In genomic region chr3:10140996-10141546, GRCh38 we compare ENCODE assay signal across 7 cellular contexts. TPM values are rescaled to one million over a fixed set of nuclear protein-coding genes. Genes with fewer than 3 reads are reported as not detected.
DNase-seq lines count a peak whose midpoint lies in the region; ATAC-seq and TF ChIP-seq lines count a peak whose summit lies in the region.

No MANE protein-coding gene starts in this region.

- H3K9me3 ChIP-seq in WERI-Rb-1 (ENCODE audit: severe bottlenecking) (peaks cover under 1% of the 10 kb centered on the region), right cardiac atrium (ENCODE audit: control insufficient read depth, low read length) (no peaks in the 10 kb centered on the region)

- H3K36me3 Mint-ChIP-seq in HFFc6 (ENCODE audit: low read depth) = peaks cover 16% of the 10 kb centered on the region
- peaks cover 47% of the 10 kb centered on the region for H3K36me3 Mint-ChIP-seq in stimulated activated effector memory CD8-positive, alpha-beta T cell treated with anti-CD3 and anti-CD28 coated beads, Interleukin-12 subunit alpha, Interleukin-12 subunit beta, amount 100 ng/mL, for 72 hours

- intact Hi-C loops in right cardiac atrium (cut with DNase I) = no loop called here

- H3K27ac ChIP-seq in WERI-Rb-1 (peak overlapping the region; percentile 90), right cardiac atrium (ENCODE audit: low read length) (peak overlapping the region; percentile 2)

- TF ChIP-seq CTCF in HFFc6 (IDR thresholded peaks at IDR 0.05) (no peak), WERI-Rb-1 (IDR thresholded peaks at IDR 0.05; ENCODE audit: low read depth, low read length) (no peak)

- peaks cover 36% of the 10 kb centered on the region for H3K36me3 ChIP-seq in WERI-Rb-1

- H3K4me3 ChIP-seq in WERI-Rb-1 (ENCODE audit: low read depth, low read length) (no peak overlapping the region), right cardiac atrium (ENCODE audit: low read length) (no peak overlapping the region)

- H3K27ac Mint-ChIP-seq in HFFc6 = no peak overlapping the region; the same call in 1 of the 2 replicates
- peak overlapping the region; percentile 94 for H3K27ac Mint-ChIP-seq in stimulated activated effector memory CD8-positive, alpha-beta T cell treated with anti-CD3 and anti-CD28 coated beads, Interleukin-12 subunit alpha, Interleukin-12 subunit beta, amount 100 ng/mL, for 72 hours

- DNase-seq in HFFc6 (no peak), WERI-Rb-1 (no peak), right cardiac atrium (no peak), iPS-NIHi11 (ENCODE audit: low spot score) (no peak), pons (ENCODE audit: low spot score) (no peak), NCI-H128 (lab: John Stamatoyannopoulos, UW; ENCODE audit: unreplicated experiment) (no peak)
- DNase-seq in stimulated activated effector memory CD8-positive, alpha-beta T cell treated with anti-CD3 and anti-CD28 coated beads, Interleukin-12 subunit alpha, Interleukin-12 subunit beta, amount 100 ng/mL, for 72 hours (ENCODE audit: low spot score in 2 of 2) = no peak

- peaks cover 13% of the 10 kb centered on the region for H3K4me1 Mint-ChIP-seq in HFFc6 (ENCODE audit: low read depth)
- peaks cover 16% of the 10 kb centered on the region for H3K4me1 Mint-ChIP-seq in stimulated activated effector memory CD8-positive, alpha-beta T cell treated with anti-CD3 and anti-CD28 coated beads, Interleukin-12 subunit alpha, Interleukin-12 subunit beta, amount 100 ng/mL, for 72 hours

- H3K27me3 ChIP-seq in WERI-Rb-1 (ENCODE audit: insufficient read depth, low read depth, severe bottlenecking) (no peaks in the 10 kb centered on the region), right cardiac atrium (ENCODE audit: control insufficient read depth, insufficient read depth) (no peaks in the 10 kb centered on the region)

- no peak for ATAC-seq in right cardiac atrium
- no peak for ATAC-seq in stimulated activated effector memory CD8-positive, alpha-beta T cell treated with anti-CD3 and anti-CD28 coated beads, Interleukin-12 subunit alpha, Interleukin-12 subunit beta, amount 100 ng/mL, for 72 hours

- 84% methylated on average over 23 of the region's 23 CpGs for WGBS in right cardiac atrium

- peak overlapping the region; percentile 86 for H3K4me3 Mint-ChIP-seq in HFFc6
- H3K4me3 Mint-ChIP-seq in stimulated activated effector memory CD8-positive, alpha-beta T cell treated with anti-CD3 and anti-CD28 coated beads, Interleukin-12 subunit alpha, Interleukin-12 subunit beta, amount 100 ng/mL, for 72 hours = peak overlapping the region; percentile 92

- H3K4me1 ChIP-seq in right cardiac atrium (ENCODE audit: control insufficient read depth, insufficient read depth, low read length) = peaks cover 6% of the 10 kb centered on the region

- H3K9me3 Mint-ChIP-seq in HFFc6 = peaks cover 4% of the 10 kb centered on the region; the same call in 1 of the 2 replicates
- H3K9me3 Mint-ChIP-seq in stimulated activated effector memory CD8-positive, alpha-beta T cell treated with anti-CD3 and anti-CD28 coated beads, Interleukin-12 subunit alpha, Interleukin-12 subunit beta, amount 100 ng/mL, for 72 hours = no peaks in the 10 kb centered on the region

- H3K27me3 Mint-ChIP-seq in HFFc6 (ENCODE audit: insufficient read depth) = no peaks in the 10 kb centered on the region; the same call in none of the 2 replicates

RNA-seq across cellular contexts. Expression of gene VHL, which starts 0.5 kb away (rescaled TPM):
- 10 to 100 TPM; 16.1 to 21.8 (median 19.5) TPM for total RNA-seq in HFFc6 (2021; fragmentation: NEBNext Ultra II Directional; extraction: Animal tissue kit (Norgen Biotek cat#: 25700))
- total RNA-seq in right cardiac atrium = 10 to 100 TPM; 17.4 to 18.2 (median 17.6) TPM
- polyA plus RNA-seq in right cardiac atrium = 19.1 TPM

RNA-seq across cellular contexts. Expression of gene IRAK2, which starts 23.6 kb away (rescaled TPM):
- 1 to 10 TPM; 2.6 to 4.4 (median 3.5) TPM for total RNA-seq in HFFc6 (2021; fragmentation: NEBNext Ultra II Directional; extraction: Animal tissue kit (Norgen Biotek cat#: 25700))
- total RNA-seq in right cardiac atrium = 1 to 10 TPM in 3 of 4 donors, under 1 TPM in 1; 0.71 to 1.5 (median 1.4) TPM
- 0.63 TPM for polyA plus RNA-seq in right cardiac atrium

RNA-seq across cellular contexts. Expression of gene BRK1, which starts 25.6 kb away (rescaled TPM):
- total RNA-seq in HFFc6 (2021; fragmentation: NEBNext Ultra II Directional; extraction: Animal tissue kit (Norgen Biotek cat#: 25700)) = 100 to 1,000 TPM; 161 to 176 (median 173) TPM
- 100 to 1,000 TPM in 2 of 4 donors, 10 to 100 TPM in 2; 93.3 to 106 (median 100) TPM for total RNA-seq in right cardiac atrium
- polyA plus RNA-seq in right cardiac atrium = 127 TPM

RNA-seq across cellular contexts. Expression of gene FANCD2OS, which starts 33.0 kb away (rescaled TPM):
- total RNA-seq in HFFc6 (2021; fragmentation: NEBNext Ultra II Directional; extraction: Animal tissue kit (Norgen Biotek cat#: 25700)) = not detected
- total RNA-seq in right cardiac atrium = not detected
- polyA plus RNA-seq in right cardiac atrium = not detected
